ENCODE assay signal across 1 cellular context in genomic region chr1:4664095-4664494, GRCh38.
TF ChIP-seq lines count a peak whose summit lies in the region.

No MANE protein-coding gene starts in this region.

TF ChIP-seq in H1, 55 proteins besides CTCF, POLR2A, EP300 and RAD21:
- no peak for TF ChIP-seq KDM4A (IDR thresholded peaks at IDR 0.05; ENCODE audit: low read depth, low read length, severe bottlenecking)
- TF ChIP-seq POLR2AphosphoS5 (IDR thresholded peaks at IDR 0.05; ENCODE audit: low read depth, low read length), result no peak
- TF ChIP-seq TAF7 (optimal IDR thresholded peaks at IDR 0.05; ENCODE audit: borderline replicate concordance, low read depth, low read length), result no peak
- TF ChIP-seq ATF3 (IDR thresholded peaks at IDR 0.05; ENCODE audit: insufficient read depth, low read depth, low read length), result no peak
- TF ChIP-seq CHD1 (IDR thresholded peaks at IDR 0.05; ENCODE audit: low read depth, low read length), result no peak
- no peak for TF ChIP-seq TAF1 (IDR thresholded peaks at IDR 0.05; ENCODE audit: low read depth, low read length)
- no peak for TF ChIP-seq CTBP2 (IDR thresholded peaks at IDR 0.05; ENCODE audit: borderline replicate concordance, insufficient read depth, insufficient read length, low read length)
- TF ChIP-seq JUND (IDR thresholded peaks at IDR 0.05; ENCODE audit: low read length), result no peak
- TF ChIP-seq CREB1 (IDR thresholded peaks at IDR 0.05), result no peak
- TF ChIP-seq RBBP5 (IDR thresholded peaks at IDR 0.05; ENCODE audit: borderline replicate concordance, low read depth, low read length), result no peak
- TF ChIP-seq USF2 (IDR thresholded peaks at IDR 0.05; ENCODE audit: low read length), result no peak
- TF ChIP-seq ZNF274 (IDR thresholded peaks at IDR 0.05; ENCODE audit: borderline replicate concordance, extremely low read depth, low read length), result no peak
